Comparison of ENCODE assay signal across 8 cellular contexts in genomic region chr2:74186038-74186437, GRCh38. TPM values are rescaled to one million over a fixed set of nuclear protein-coding genes. Genes with fewer than 3 reads are reported as not detected.
DNase-seq lines count a peak whose midpoint lies in the region; ATAC-seq and TF ChIP-seq lines count a peak whose summit lies in the region.

No MANE protein-coding gene starts in this region.

- no peak overlapping the region for H3K4me2 ChIP-seq in mammary epithelial cell (ENCODE audit: insufficient read depth, low read depth, low read length)

- dilution Hi-C loops in mammary epithelial cell (cut with HindIII; ENCODE audit: low sequenced_read_pairs), result no loop called here

- no peak for TF ChIP-seq POLR2A in prostate gland (IDR thresholded peaks at IDR 0.05)

- CTCF ChIA-PET in mammary epithelial cell (lab: Charles Lee; ENCODE audit: low non-redundant PET), result no interaction called here

- no peaks in the 10 kb centered on the region for H4K20me1 ChIP-seq in mammary epithelial cell (ENCODE audit: insufficient read depth, low read length)

- no peaks in the 10 kb centered on the region for H3K4me1 ChIP-seq in prostate gland (replicated peaks)
- H3K4me1 ChIP-seq in mammary epithelial cell (ENCODE audit: insufficient read depth, low read length), result peaks cover 17% of the 10 kb centered on the region

- peak; percentile 46 for DNase-seq in activated naive CD8-positive, alpha-beta T cell treated with anti-CD3 and anti-CD28 coated beads, Interleukin-2, amount 50 U/mL, for 24 hours
- peak; percentile 33 to 44 for DNase-seq in stimulated activated CD4-positive, alpha-beta T cell treated with anti-CD3 and anti-CD28 coated beads, Interleukin-2, amount 100 ng/mL, for 24 hours
- DNase-seq in prostate gland (ENCODE audit: low spot score) (no peak), mammary epithelial cell (no peak)

- no peak overlapping the region for H3K27ac ChIP-seq in prostate gland
- H3K27ac ChIP-seq in mammary epithelial cell (ENCODE audit: insufficient read depth, low read depth, low read length), result no peak overlapping the region

- H3K27me3 Mint-ChIP-seq in IgD-negative memory B cell, result no peaks in the 10 kb centered on the region
- no peaks in the 10 kb centered on the region for H3K27me3 Mint-ChIP-seq in activated naive CD8-positive, alpha-beta T cell treated with anti-CD3 and anti-CD28 coated beads, Interleukin-2, amount 50 U/mL, for 24 hours

- intact Hi-C loops in prostate gland (cut with DNase I) (no loop called here), mammary epithelial cell (cut with micrococcal nuclease) (no loop called here)

- H3K4me3 ChIP-seq in prostate gland (no peak overlapping the region), mammary epithelial cell (replicated peaks in 1 of 3; ENCODE audit: insufficient read depth in 1 of 3, low read depth in 2 of 3, low read length in 3 of 3) (no peak overlapping the region)

- in situ Hi-C loops in mammary epithelial cell (cut with MboI; ENCODE audit: low sequenced_read_pairs in 2 of 2), result no loop called here

- WGBS in prostate gland, result 94% methylated on average over 9 of the region's 9 CpGs
- 94% methylated on average over 9 of the region's 9 CpGs for WGBS in mammary epithelial cell (ENCODE audit: low coverage, missing lambda C conversion rate)

- peaks cover 23% of the 10 kb centered on the region in 3 donors for H3K4me1 Mint-ChIP-seq in IgD-negative memory B cell
- H3K4me1 Mint-ChIP-seq in activated naive CD8-positive, alpha-beta T cell treated with anti-CD3 and anti-CD28 coated beads, Interleukin-2, amount 50 U/mL, for 24 hours, result peaks cover 22% of the 10 kb centered on the region

- no peaks in the 10 kb centered on the region for H3K9me3 ChIP-seq in prostate gland
- no peaks in the 10 kb centered on the region for H3K9me3 ChIP-seq in mammary epithelial cell (replicated peaks; ENCODE audit: insufficient read depth, low read length)

- H3K27me3 ChIP-seq in prostate gland (replicated peaks; ENCODE audit: insufficient read depth) (no peaks in the 10 kb centered on the region), mammary epithelial cell (ENCODE audit: insufficient read depth, low read length) (no peaks in the 10 kb centered on the region)

- H3K79me2 ChIP-seq in mammary epithelial cell (ENCODE audit: insufficient read depth, low read length), result no peaks in the 10 kb centered on the region

- peak overlapping the region; percentile 53 to 97 (median 93) for H3K27ac Mint-ChIP-seq in IgD-negative memory B cell
- H3K27ac Mint-ChIP-seq in activated naive CD8-positive, alpha-beta T cell treated with anti-CD3 and anti-CD28 coated beads, Interleukin-2, amount 50 U/mL, for 24 hours, result peak overlapping the region; percentile 74

- H3K9ac ChIP-seq in mammary epithelial cell (ENCODE audit: insufficient read depth, low read length), result no peak overlapping the region

- H3K4me3 Mint-ChIP-seq in IgD-negative memory B cell, result peak overlapping the region; percentile 70 to 95 (median 85)
- H3K4me3 Mint-ChIP-seq in activated naive CD8-positive, alpha-beta T cell treated with anti-CD3 and anti-CD28 coated beads, Interleukin-2, amount 50 U/mL, for 24 hours, result peak overlapping the region; percentile 27

- ATAC-seq in GM18498 (IDR thresholded peaks at IDR 0.05; ENCODE audit: unreplicated experiment) (peak; percentile 59), GM21526 (IDR thresholded peaks at IDR 0.05; ENCODE audit: low FRiP score, unreplicated experiment) (peak; percentile 58), HG02571 (IDR thresholded peaks at IDR 0.05; ENCODE audit: unreplicated experiment) (no peak)
- peak; percentile 90 for ATAC-seq in activated naive CD8-positive, alpha-beta T cell treated with anti-CD3 and anti-CD28 coated beads, Interleukin-2, amount 50 U/mL, for 24 hours

- H2AFZ ChIP-seq in mammary epithelial cell (ENCODE audit: low read depth, low read length), result no peak overlapping the region

- TF ChIP-seq CTCF in prostate gland (IDR thresholded peaks at IDR 0.05) (no peak), mammary epithelial cell (conservative IDR thresholded peaks at IDR 0.05 in 1 of 2, IDR thresholded peaks at IDR 0.05 in 1 of 2; ENCODE audit: extremely low read depth in 1 of 2, insufficient read depth in 1 of 2, low read depth in 1 of 2, low read length in 2 of 2) (no peak)

- H3K36me3 Mint-ChIP-seq in IgD-negative memory B cell, result peaks cover 2% of the 10 kb centered on the region
- H3K36me3 Mint-ChIP-seq in activated naive CD8-positive, alpha-beta T cell treated with anti-CD3 and anti-CD28 coated beads, Interleukin-2, amount 50 U/mL, for 24 hours (ENCODE audit: low read depth), result no peaks in the 10 kb centered on the region

- no peaks in the 10 kb centered on the region for H3K9me3 Mint-ChIP-seq in IgD-negative memory B cell
- no peaks in the 10 kb centered on the region for H3K9me3 Mint-ChIP-seq in activated naive CD8-positive, alpha-beta T cell treated with anti-CD3 and anti-CD28 coated beads, Interleukin-2, amount 50 U/mL, for 24 hours

- H3K36me3 ChIP-seq in prostate gland (no peaks in the 10 kb centered on the region), mammary epithelial cell (ENCODE audit: insufficient read depth, low read length) (no peaks in the 10 kb centered on the region)

- no TSS peak for BruUV-seq in mammary epithelial cell (replicated peaks; lab: Mats Ljungman, UMichigan)

RNA-seq across cellular contexts. Expression of gene MOB1A, which starts 7.4 kb away (rescaled TPM):
- polyA plus RNA-seq in IgD-negative memory B cell (196 TPM), mammary epithelial cell (36.6 TPM)
- total RNA-seq in prostate gland (10 to 100 TPM; 71.3 to 72.0 TPM), mammary epithelial cell (100 to 1,000 TPM; 104 to 125 TPM)
- 123 TPM for polyA minus RNA-seq in mammary epithelial cell

RNA-seq across cellular contexts. Expression of gene MTHFD2, which starts 12.4 kb away (rescaled TPM):
- polyA plus RNA-seq in IgD-negative memory B cell (6.0 TPM), mammary epithelial cell (187 TPM)
- total RNA-seq in prostate gland (10 to 100 TPM; 16.9 to 25.6 TPM), mammary epithelial cell (100 to 1,000 TPM; 302 to 350 TPM)
- polyA minus RNA-seq in mammary epithelial cell, result 119 TPM

RNA-seq across cellular contexts. Expression of gene BOLA3, which starts 38.3 kb away (rescaled TPM):
- polyA plus RNA-seq in IgD-negative memory B cell, result 44.5 TPM
- 10 to 100 TPM; 50.0 to 77.5 TPM for total RNA-seq in prostate gland
- 10 to 100 TPM; 20.5 to 80.6 TPM for total RNA-seq in mammary epithelial cell
- polyA plus RNA-seq in mammary epithelial cell, result 67.2 TPM
- not detected for polyA minus RNA-seq in mammary epithelial cell

Comparison
In these comparisons a context has a peak if more than half of its experiments do, and no peak if none do; other contexts are left out.
1. DNase-seq: peak in activated naive CD8-positive, alpha-beta T cell treated with anti-CD3 and anti-CD28 coated beads, Interleukin-2, amount 50 U/mL, for 24 hours (single experiment) and stimulated activated CD4-positive, alpha-beta T cell treated with anti-CD3 and anti-CD28 coated beads, Interleukin-2, amount 100 ng/mL, for 24 hours (2 of 2); none in prostate gland (single experiment) and mammary epithelial cell (single experiment).
2. RNA of gene MTHFD2, which starts 12.4 kb away (total RNA-seq): 302 to 350 TPM in mammary epithelial cell; 16.9 to 25.6 TPM in prostate gland; every median in the first group is over 10 times any median in the second.